Comparison of ENCODE assay signal across 18 cellular contexts in genomic region chr9:105554042-105554441, GRCh38.
"Had no signal": no experiment of that assay in that cellular context is flagged by ENCODE, and none has a peak within 500 bp of the region (broad histone marks: within the 10 kb centered on the region; RNA-seq: fewer than 3 reads in every experiment).

No MANE protein-coding gene starts in this region.

- H3K27ac ChIP-seq: ascending aorta, colonic mucosa, epithelial cell of prostate, left lung, thoracic aorta had no signal

- H3K9me3 Mint-ChIP-seq: activated CD8-positive, alpha-beta T cell treated with anti-CD3 and anti-CD28 coated beads for 36 hours; activated naive CD8-positive, alpha-beta T cell treated with anti-CD3 and anti-CD28 coated beads, Interleukin-2, amount 50 U/mL, for 24 hours; natural killer cell treated with Interleukin-12 subunit alpha and Interleukin-12 subunit beta and Interleukin-15 and Interleukin-18, amount 100 ng/mL, for 72 hours; stimulated activated naive CD8-positive, alpha-beta T cell treated with anti-CD3 and anti-CD28 coated beads, Interleukin-15, amount 100 ng/mL, for 72 hours had no signal

- H3K4me3 ChIP-seq: ascending aorta, cardiac muscle cell, colonic mucosa, left lung, thoracic aorta had no signal

- H3K4me1 ChIP-seq: colonic mucosa had no signal

- DNase-seq: activated CD4-positive, alpha-beta T cell treated with anti-CD3 and anti-CD28 coated beads for 36 hours; activated CD8-positive, alpha-beta memory T cell treated with anti-CD3 and anti-CD28 coated beads, Interleukin-2, amount 50 U/mL, for 4 hours; activated CD8-positive, alpha-beta T cell treated with anti-CD3 and anti-CD28 coated beads for 36 hours; activated naive CD4-positive, alpha-beta T cell treated with Interleukin-2 at 50 U/mL for 16 hours; activated naive CD8-positive, alpha-beta T cell treated with anti-CD3 and anti-CD28 coated beads, Interleukin-2, amount 50 U/mL, for 24 hours; colonic mucosa; effector CD4-positive, alpha-beta T cell; left lung; mesenchymal stem cell; stimulated activated CD4-positive, alpha-beta T cell treated with anti-CD3 and anti-CD28 coated beads, Interleukin-15, amount 100 ng/mL, for 24 hours; stimulated activated CD4-positive, alpha-beta T cell treated with anti-CD3 and anti-CD28 coated beads, Interleukin-4, amount 100 ng/mL, for 24 hours; stimulated activated naive CD8-positive, alpha-beta T cell treated with anti-CD3 and anti-CD28 coated beads, Interleukin-15, amount 100 ng/mL, for 72 hours; T-helper 9 cell had no signal

- H3K9me3 ChIP-seq: ascending aorta, colonic mucosa, left lung, thoracic aorta had no signal

- H3K27ac Mint-ChIP-seq: activated CD4-positive, alpha-beta T cell treated with anti-CD3 and anti-CD28 coated beads for 36 hours; activated CD8-positive, alpha-beta T cell treated with anti-CD3 and anti-CD28 coated beads for 36 hours; activated naive CD8-positive, alpha-beta T cell treated with anti-CD3 and anti-CD28 coated beads, Interleukin-2, amount 50 U/mL, for 24 hours; natural killer cell treated with Interleukin-12 subunit alpha and Interleukin-12 subunit beta and Interleukin-15 and Interleukin-18, amount 100 ng/mL, for 72 hours; stimulated activated naive CD8-positive, alpha-beta T cell treated with anti-CD3 and anti-CD28 coated beads, Interleukin-15, amount 100 ng/mL, for 72 hours had no signal

- H3K27me3 ChIP-seq: ascending aorta, cardiac muscle cell, colonic mucosa, left lung had no signal

- H3K27me3 Mint-ChIP-seq: activated CD4-positive, alpha-beta T cell treated with anti-CD3 and anti-CD28 coated beads for 36 hours; activated CD8-positive, alpha-beta T cell treated with anti-CD3 and anti-CD28 coated beads for 36 hours; activated naive CD8-positive, alpha-beta T cell treated with anti-CD3 and anti-CD28 coated beads, Interleukin-2, amount 50 U/mL, for 24 hours; natural killer cell treated with Interleukin-12 subunit alpha and Interleukin-12 subunit beta and Interleukin-15 and Interleukin-18, amount 100 ng/mL, for 72 hours; stimulated activated naive CD8-positive, alpha-beta T cell treated with anti-CD3 and anti-CD28 coated beads, Interleukin-15, amount 100 ng/mL, for 72 hours had no signal

- H3K36me3 ChIP-seq: ascending aorta, colonic mucosa, left lung, thoracic aorta had no signal

- ATAC-seq: activated CD4-positive, alpha-beta T cell treated with anti-CD3 and anti-CD28 coated beads for 36 hours; activated CD8-positive, alpha-beta T cell treated with anti-CD3 and anti-CD28 coated beads for 36 hours; activated naive CD8-positive, alpha-beta T cell treated with anti-CD3 and anti-CD28 coated beads, Interleukin-2, amount 50 U/mL, for 24 hours; left lung; natural killer cell treated with Interleukin-12 subunit alpha and Interleukin-12 subunit beta and Interleukin-15 and Interleukin-18, amount 100 ng/mL, for 72 hours; stimulated activated naive CD8-positive, alpha-beta T cell treated with anti-CD3 and anti-CD28 coated beads, Interleukin-15, amount 100 ng/mL, for 72 hours had no signal

- H3K4me3 Mint-ChIP-seq: activated CD4-positive, alpha-beta T cell treated with anti-CD3 and anti-CD28 coated beads for 36 hours; activated CD8-positive, alpha-beta T cell treated with anti-CD3 and anti-CD28 coated beads for 36 hours; activated naive CD8-positive, alpha-beta T cell treated with anti-CD3 and anti-CD28 coated beads, Interleukin-2, amount 50 U/mL, for 24 hours; natural killer cell treated with Interleukin-12 subunit alpha and Interleukin-12 subunit beta and Interleukin-15 and Interleukin-18, amount 100 ng/mL, for 72 hours; stimulated activated naive CD8-positive, alpha-beta T cell treated with anti-CD3 and anti-CD28 coated beads, Interleukin-15, amount 100 ng/mL, for 72 hours had no signal
